ENCODE assay signal across 2 cellular contexts in the genomic region with DNA sequence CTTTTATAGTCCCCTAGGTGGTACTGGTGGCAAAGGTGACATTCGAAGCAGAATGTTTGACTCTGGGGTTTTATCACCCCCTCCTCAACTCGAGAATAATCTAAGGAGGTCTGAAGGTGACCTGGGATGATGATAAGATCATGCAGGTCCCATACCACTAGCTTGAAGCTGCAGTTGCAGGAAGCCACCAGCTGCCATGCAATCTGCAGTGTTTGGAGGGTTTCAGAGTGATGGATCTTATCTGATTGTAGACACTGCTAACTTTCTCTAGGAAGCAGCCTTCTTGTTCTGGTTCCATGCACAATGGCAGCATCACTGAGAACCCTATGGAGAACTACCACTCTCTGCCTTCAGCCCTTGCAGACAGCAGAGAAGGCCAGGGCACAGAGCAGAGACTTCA.
TF ChIP-seq lines count a peak whose summit lies in the region.

No MANE protein-coding gene starts in this region.

TF ChIP-seq in SK-N-SH, 30 proteins besides CTCF, POLR2A, EP300 and RAD21 (continued from another document):
- TF ChIP-seq, protein P1, sequence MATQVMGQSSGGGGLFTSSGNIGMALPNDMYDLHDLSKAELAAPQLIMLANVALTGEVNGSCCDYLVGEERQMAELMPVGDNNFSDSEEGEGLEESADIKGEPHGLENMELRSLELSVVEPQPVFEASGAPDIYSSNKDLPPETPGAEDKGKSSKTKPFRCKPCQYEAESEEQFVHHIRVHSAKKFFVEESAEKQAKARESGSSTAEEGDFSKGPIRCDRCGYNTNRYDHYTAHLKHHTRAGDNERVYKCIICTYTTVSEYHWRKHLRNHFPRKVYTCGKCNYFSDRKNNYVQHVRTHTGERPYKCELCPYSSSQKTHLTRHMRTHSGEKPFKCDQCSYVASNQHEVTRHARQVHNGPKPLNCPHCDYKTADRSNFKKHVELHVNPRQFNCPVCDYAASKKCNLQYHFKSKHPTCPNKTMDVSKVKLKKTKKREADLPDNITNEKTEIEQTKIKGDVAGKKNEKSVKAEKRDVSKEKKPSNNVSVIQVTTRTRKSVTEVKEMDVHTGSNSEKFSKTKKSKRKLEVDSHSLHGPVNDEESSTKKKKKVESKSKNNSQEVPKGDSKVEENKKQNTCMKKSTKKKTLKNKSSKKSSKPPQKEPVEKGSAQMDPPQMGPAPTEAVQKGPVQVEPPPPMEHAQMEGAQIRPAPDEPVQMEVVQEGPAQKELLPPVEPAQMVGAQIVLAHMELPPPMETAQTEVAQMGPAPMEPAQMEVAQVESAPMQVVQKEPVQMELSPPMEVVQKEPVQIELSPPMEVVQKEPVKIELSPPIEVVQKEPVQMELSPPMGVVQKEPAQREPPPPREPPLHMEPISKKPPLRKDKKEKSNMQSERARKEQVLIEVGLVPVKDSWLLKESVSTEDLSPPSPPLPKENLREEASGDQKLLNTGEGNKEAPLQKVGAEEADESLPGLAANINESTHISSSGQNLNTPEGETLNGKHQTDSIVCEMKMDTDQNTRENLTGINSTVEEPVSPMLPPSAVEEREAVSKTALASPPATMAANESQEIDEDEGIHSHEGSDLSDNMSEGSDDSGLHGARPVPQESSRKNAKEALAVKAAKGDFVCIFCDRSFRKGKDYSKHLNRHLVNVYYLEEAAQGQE (IDR thresholded peaks at IDR 0.05; ENCODE audit: low read depth, low read length): no peak
- TF ChIP-seq, protein P2, sequence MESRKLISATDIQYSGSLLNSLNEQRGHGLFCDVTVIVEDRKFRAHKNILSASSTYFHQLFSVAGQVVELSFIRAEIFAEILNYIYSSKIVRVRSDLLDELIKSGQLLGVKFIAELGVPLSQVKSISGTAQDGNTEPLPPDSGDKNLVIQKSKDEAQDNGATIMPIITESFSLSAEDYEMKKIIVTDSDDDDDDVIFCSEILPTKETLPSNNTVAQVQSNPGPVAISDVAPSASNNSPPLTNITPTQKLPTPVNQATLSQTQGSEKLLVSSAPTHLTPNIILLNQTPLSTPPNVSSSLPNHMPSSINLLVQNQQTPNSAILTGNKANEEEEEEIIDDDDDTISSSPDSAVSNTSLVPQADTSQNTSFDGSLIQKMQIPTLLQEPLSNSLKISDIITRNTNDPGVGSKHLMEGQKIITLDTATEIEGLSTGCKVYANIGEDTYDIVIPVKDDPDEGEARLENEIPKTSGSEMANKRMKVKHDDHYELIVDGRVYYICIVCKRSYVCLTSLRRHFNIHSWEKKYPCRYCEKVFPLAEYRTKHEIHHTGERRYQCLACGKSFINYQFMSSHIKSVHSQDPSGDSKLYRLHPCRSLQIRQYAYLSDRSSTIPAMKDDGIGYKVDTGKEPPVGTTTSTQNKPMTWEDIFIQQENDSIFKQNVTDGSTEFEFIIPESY (IDR thresholded peaks at IDR 0.05; ENCODE audit: borderline replicate concordance, low read depth): no peak
- TF ChIP-seq SMC3 (IDR thresholded peaks at IDR 0.05; ENCODE audit: low read depth, low read length) (no peak), GABPA (IDR thresholded peaks at IDR 0.05; ENCODE audit: low read depth) (no peak), SIN3A (IDR thresholded peaks at IDR 0.05; ENCODE audit: borderline replicate concordance, low read depth, low read length) (no peak), MXI1 (IDR thresholded peaks at IDR 0.05; ENCODE audit: low read depth, low read length) (no peak), GATA2 (CRISPR knock-in tag; IDR thresholded peaks at IDR 0.05) (no peak), TEAD4 (IDR thresholded peaks at IDR 0.05; ENCODE audit: borderline replicate concordance, insufficient read depth) (no peak), TCF12 (IDR thresholded peaks at IDR 0.05) (no peak), EZH2phosphoT487 (IDR thresholded peaks at IDR 0.05; ENCODE audit: borderline replicate concordance, low read depth) (no peak)
- TF ChIP-seq, protein P3, sequence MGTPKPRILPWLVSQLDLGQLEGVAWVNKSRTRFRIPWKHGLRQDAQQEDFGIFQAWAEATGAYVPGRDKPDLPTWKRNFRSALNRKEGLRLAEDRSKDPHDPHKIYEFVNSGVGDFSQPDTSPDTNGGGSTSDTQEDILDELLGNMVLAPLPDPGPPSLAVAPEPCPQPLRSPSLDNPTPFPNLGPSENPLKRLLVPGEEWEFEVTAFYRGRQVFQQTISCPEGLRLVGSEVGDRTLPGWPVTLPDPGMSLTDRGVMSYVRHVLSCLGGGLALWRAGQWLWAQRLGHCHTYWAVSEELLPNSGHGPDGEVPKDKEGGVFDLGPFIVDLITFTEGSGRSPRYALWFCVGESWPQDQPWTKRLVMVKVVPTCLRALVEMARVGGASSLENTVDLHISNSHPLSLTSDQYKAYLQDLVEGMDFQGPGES (IDR thresholded peaks at IDR 0.05; ENCODE audit: low read depth, low read length): no peak
- TF ChIP-seq, protein P4, sequence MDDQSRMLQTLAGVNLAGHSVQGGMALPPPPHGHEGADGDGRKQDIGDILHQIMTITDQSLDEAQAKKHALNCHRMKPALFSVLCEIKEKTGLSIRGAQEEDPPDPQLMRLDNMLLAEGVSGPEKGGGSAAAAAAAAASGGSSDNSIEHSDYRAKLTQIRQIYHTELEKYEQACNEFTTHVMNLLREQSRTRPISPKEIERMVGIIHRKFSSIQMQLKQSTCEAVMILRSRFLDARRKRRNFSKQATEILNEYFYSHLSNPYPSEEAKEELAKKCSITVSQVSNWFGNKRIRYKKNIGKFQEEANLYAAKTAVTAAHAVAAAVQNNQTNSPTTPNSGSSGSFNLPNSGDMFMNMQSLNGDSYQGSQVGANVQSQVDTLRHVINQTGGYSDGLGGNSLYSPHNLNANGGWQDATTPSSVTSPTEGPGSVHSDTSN (IDR thresholded peaks at IDR 0.05): no peak

TF ChIP-seq in SK-N-SH treated with all-trans-retinoic acid at 6 μM for 48 hours, 23 proteins besides CTCF, POLR2A, EP300 and RAD21 (continued from another document):
- TF ChIP-seq, protein P5, sequence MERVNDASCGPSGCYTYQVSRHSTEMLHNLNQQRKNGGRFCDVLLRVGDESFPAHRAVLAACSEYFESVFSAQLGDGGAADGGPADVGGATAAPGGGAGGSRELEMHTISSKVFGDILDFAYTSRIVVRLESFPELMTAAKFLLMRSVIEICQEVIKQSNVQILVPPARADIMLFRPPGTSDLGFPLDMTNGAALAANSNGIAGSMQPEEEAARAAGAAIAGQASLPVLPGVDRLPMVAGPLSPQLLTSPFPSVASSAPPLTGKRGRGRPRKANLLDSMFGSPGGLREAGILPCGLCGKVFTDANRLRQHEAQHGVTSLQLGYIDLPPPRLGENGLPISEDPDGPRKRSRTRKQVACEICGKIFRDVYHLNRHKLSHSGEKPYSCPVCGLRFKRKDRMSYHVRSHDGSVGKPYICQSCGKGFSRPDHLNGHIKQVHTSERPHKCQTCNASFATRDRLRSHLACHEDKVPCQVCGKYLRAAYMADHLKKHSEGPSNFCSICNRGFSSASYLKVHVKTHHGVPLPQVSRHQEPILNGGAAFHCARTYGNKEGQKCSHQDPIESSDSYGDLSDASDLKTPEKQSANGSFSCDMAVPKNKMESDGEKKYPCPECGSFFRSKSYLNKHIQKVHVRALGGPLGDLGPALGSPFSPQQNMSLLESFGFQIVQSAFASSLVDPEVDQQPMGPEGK (CRISPR knock-in tag; IDR thresholded peaks at IDR 0.05; ENCODE audit: borderline replicate concordance): no peak
